14 cellular contexts compared by ENCODE assay signal in genomic region chr2:227805578-227805977, GRCh38. TPM values are rescaled to one million over a fixed set of nuclear protein-coding genes. Genes with fewer than 3 reads are reported as not detected.
DNase-seq lines count a peak whose midpoint lies in the region; ATAC-seq and TF ChIP-seq lines count a peak whose summit lies in the region.
"Had no signal": no experiment of that assay in that cellular context is flagged by ENCODE, and none has a peak within 500 bp of the region (broad histone marks: within the 10 kb centered on the region; RNA-seq: fewer than 3 reads in every experiment).

No MANE protein-coding gene starts in this region.

- no peaks in the 10 kb centered on the region for H3K9me3 ChIP-seq in SK-N-SH

- no peak for TF ChIP-seq RAD21 in SK-N-SH (IDR thresholded peaks at IDR 0.05; ENCODE audit: low read length)

- no peak overlapping the region for H3K9ac ChIP-seq in SK-N-SH
- H3K9ac ChIP-seq: KMS-11 had no signal

- H3F3A ChIP-seq in SK-N-SH (replicated peaks; ENCODE audit: insufficient read depth), result no peaks in the 10 kb centered on the region

- peaks cover 6% of the 10 kb centered on the region in 2 donors for H3K36me3 Mint-ChIP-seq in activated naive CD4-positive, alpha-beta T cell treated with anti-CD3 and anti-CD28 coated beads, Interleukin-2, amount 50 U/mL, for 72 hours

- WGBS in SK-N-SH (ENCODE audit: low lambda C conversion rate), result 73% methylated on average over 15 of the region's 15 CpGs

- H3K9me3 Mint-ChIP-seq in activated naive CD4-positive, alpha-beta T cell treated with anti-CD3 and anti-CD28 coated beads, Interleukin-2, amount 50 U/mL, for 72 hours, result peaks cover 4 to 5% of the 10 kb centered on the region in 2 donors

- H3K4me1 ChIP-seq in SK-N-SH (ENCODE audit: control insufficient read depth in 1 of 2, insufficient read depth in 2 of 2, low read depth in 1 of 2, low read length in 1 of 2), result peaks cover 0 to 4% of the 10 kb centered on the region in 2 experiments; a peak in 1 of 4 replicates

- H3K4me2 ChIP-seq in SK-N-SH, result no peak overlapping the region
- H3K4me2 ChIP-seq: KMS-11, PC-9 had no signal

- no peaks in the 10 kb centered on the region for H4K20me1 ChIP-seq in SK-N-SH (ENCODE audit: insufficient read depth)

- ATAC-seq in SK-N-SH treated with all-trans-retinoic acid at 6 μM for 48 hours (no peak), GM21515 (IDR thresholded peaks at IDR 0.05; ENCODE audit: unreplicated experiment) (no peak)
- peak; percentile 82 to 93 for ATAC-seq in activated naive CD4-positive, alpha-beta T cell treated with anti-CD3 and anti-CD28 coated beads, Interleukin-2, amount 50 U/mL, for 72 hours

- no peaks in the 10 kb centered on the region for H3K27me3 ChIP-seq in SK-N-SH (ENCODE audit: insufficient read depth)

- H2AFZ ChIP-seq in SK-N-SH (ENCODE audit: low read depth), result peak overlapping the region; percentile 49; the same call in 1 of the 2 replicates
- H2AFZ ChIP-seq: PC-9 had no signal

- H3K27ac ChIP-seq in SK-N-SH (ENCODE audit: low read depth in 2 of 2, low read length in 1 of 2), result no peak overlapping the region
- H3K27ac ChIP-seq: 22Rv1, KMS-11, PC-9 had no signal

- no peak for TF ChIP-seq EP300 in SK-N-SH (IDR thresholded peaks at IDR 0.05; ENCODE audit: borderline replicate concordance in 1 of 2, low read depth in 1 of 2, low read length in 1 of 2)

- CTCF ChIA-PET in SK-N-SH (lab: Yijun Ruan, JAX), result interaction anchor here (0.8 kb wide), 1 partner anchor 256 kb away, joined by 3 read pairs; no protein-coding TSS in a partner anchor

- no peaks in the 10 kb centered on the region for H3K36me3 ChIP-seq in SK-N-SH (replicated peaks in 1 of 2; ENCODE audit: control insufficient read depth in 1 of 2, insufficient read depth in 2 of 2, low read length in 1 of 2)

- no peaks in the 10 kb centered on the region for H3K9me2 ChIP-seq in SK-N-SH

- no peak overlapping the region for H3K4me3 ChIP-seq in SK-N-SH (ENCODE audit: low read depth in 2 of 2, low read length in 1 of 2)
- H3K4me3 ChIP-seq: PC-9 had no signal

- TF ChIP-seq CTCF in SK-N-SH (IDR thresholded peaks at IDR 0.05), result no peak

- no peaks in the 10 kb centered on the region for H3K79me2 ChIP-seq in SK-N-SH (ENCODE audit: insufficient read depth)

- POLR2A ChIA-PET in SK-N-SH (lab: Yijun Ruan, JAX), result interaction anchor here (0.5 kb wide), 1 partner anchor 55 kb away, joined by 3 read pairs; no protein-coding TSS in a partner anchor

- DNase-seq in SK-N-SH (no peak), NOMO-1 (lab: John Stamatoyannopoulos, UW; ENCODE audit: unreplicated experiment in 2 of 2) (peak; percentile 39 to 75), DMS153 treated with DMSO at 0.1 percent for 48 hours (lab: John Stamatoyannopoulos, UW; ENCODE audit: unreplicated experiment) (no peak), NCI-H2081 treated with DMSO at 0.1 percent for 48 hours (lab: John Stamatoyannopoulos, UW) (no peak)
- DNase-seq in activated naive CD4-positive, alpha-beta T cell treated with anti-CD3 and anti-CD28 coated beads, Interleukin-2, amount 50 U/mL, for 72 hours (ENCODE audit: low spot score in 2 of 2), result peak; percentile 11 to 55
- DNase-seq in stimulated activated CD4-positive, alpha-beta T cell treated with anti-CD3 and anti-CD28 coated beads, Interleukin-4, amount 100 ng/mL, for 24 hours, result peak; percentile 30
- DNase-seq: effector CD8-positive, alpha-beta T cell; kidney; PC-9; retina had no signal

- peak overlapping the region; percentile 66 to 92 for H3K27ac Mint-ChIP-seq in activated naive CD4-positive, alpha-beta T cell treated with anti-CD3 and anti-CD28 coated beads, Interleukin-2, amount 50 U/mL, for 72 hours

TF ChIP-seq in SK-N-SH, 30 proteins besides CTCF, POLR2A, EP300 and RAD21:
- TF ChIP-seq FOXM1 (IDR thresholded peaks at IDR 0.05; ENCODE audit: low read depth) (no peak), MEF2A (IDR thresholded peaks at IDR 0.05; ENCODE audit: borderline replicate concordance, low read depth) (no peak), IRF3 (IDR thresholded peaks at IDR 0.05; ENCODE audit: low read depth, low read length) (no peak), TCF12 (IDR thresholded peaks at IDR 0.05) (no peak)
TF ChIP-seq in SK-N-SH: peak in this region for 0.

TF ChIP-seq in SK-N-SH treated with all-trans-retinoic acid at 6 μM for 48 hours, 23 proteins besides CTCF, POLR2A, EP300 and RAD21:
- no peak for TF ChIP-seq OSR1 (CRISPR knock-in tag; IDR thresholded peaks at IDR 0.05)
- no peak for TF ChIP-seq GLIS3 (CRISPR knock-in tag; IDR thresholded peaks at IDR 0.05)
- TF ChIP-seq ZFP30 (CRISPR knock-in tag; IDR thresholded peaks at IDR 0.05), result no peak
- no peak for TF ChIP-seq SNAI2 (CRISPR knock-in tag; IDR thresholded peaks at IDR 0.05)
- no peak for TF ChIP-seq PATZ1 (CRISPR knock-in tag; IDR thresholded peaks at IDR 0.05; ENCODE audit: borderline replicate concordance)
- no peak for TF ChIP-seq PPARA (CRISPR knock-in tag; IDR thresholded peaks at IDR 0.05; ENCODE audit: borderline replicate concordance)
- no peak for TF ChIP-seq RARB (CRISPR knock-in tag; IDR thresholded peaks at IDR 0.05)
- TF ChIP-seq ZNF8 (CRISPR knock-in tag; IDR thresholded peaks at IDR 0.05), result no peak
- no peak for TF ChIP-seq TOX (CRISPR knock-in tag; IDR thresholded peaks at IDR 0.05; ENCODE audit: borderline replicate concordance)

RNA-seq across cellular contexts. Expression of gene CCL20, which starts 8.1 kb away (rescaled TPM):
- 0.12 TPM in 1 of 2 replicates, not detected in the other for polyA plus RNA-seq in SK-N-SH (2012; rRNA removed)
- 0.29 and 0.40 TPM in 2 replicates for polyA plus RNA-seq in SK-N-SH (2012; cell fraction: cytosol; rRNA removed)
- 0.19 and 0.21 TPM in 2 replicates for polyA plus RNA-seq in SK-N-SH (2012; cell fraction: nucleus; rRNA removed)
- total RNA-seq in activated naive CD4-positive, alpha-beta T cell treated with anti-CD3 and anti-CD28 coated beads, Interleukin-2, amount 50 U/mL, for 72 hours, result 1 to 10 TPM; 3.4 to 5.3 TPM
- total RNA-seq: PC-9 had no signal

RNA-seq across cellular contexts. Expression of gene SCYGR8, which starts 59.9 kb away (rescaled TPM):
- polyA plus RNA-seq in SK-N-SH (2012; rRNA removed), result not detected in 2 replicates
- not detected in 2 replicates for polyA plus RNA-seq in SK-N-SH (2012; cell fraction: cytosol; rRNA removed)
- polyA plus RNA-seq in SK-N-SH (2012; cell fraction: nucleus; rRNA removed), result not detected in 2 replicates
- not detected for total RNA-seq in activated naive CD4-positive, alpha-beta T cell treated with anti-CD3 and anti-CD28 coated beads, Interleukin-2, amount 50 U/mL, for 72 hours
- total RNA-seq: kidney, PC-9 had no signal

Comparison
In these comparisons a context has a peak if more than half of its experiments do, and no peak if none do; other contexts are left out.
1. DNase-seq: peak in NOMO-1 (2 of 2), activated naive CD4-positive, alpha-beta T cell treated with anti-CD3 and anti-CD28 coated beads, Interleukin-2, amount 50 U/mL, for 72 hours (2 of 2) and stimulated activated CD4-positive, alpha-beta T cell treated with anti-CD3 and anti-CD28 coated beads, Interleukin-4, amount 100 ng/mL, for 24 hours (single experiment); none in SK-N-SH (single experiment), DMS153 treated with DMSO at 0.1 percent for 48 hours (single experiment) and NCI-H2081 treated with DMSO at 0.1 percent for 48 hours (single experiment).
2. ATAC-seq: peak in activated naive CD4-positive, alpha-beta T cell treated with anti-CD3 and anti-CD28 coated beads, Interleukin-2, amount 50 U/mL, for 72 hours (2 of 2); none in SK-N-SH treated with all-trans-retinoic acid at 6 μM for 48 hours (single experiment) and GM21515 (single experiment).